In genomic region chr10:72027498-72027897, GRCh38 we compare ENCODE assay signal across 1 cellular context.
TF ChIP-seq lines count a peak whose summit lies in the region.

No MANE protein-coding gene starts in this region.

TF ChIP-seq in HEK293, 187 proteins besides CTCF, POLR2A, EP300 and RAD21 (continued from another document):
- TF ChIP-seq ZNF148 (tag by site-specific recombination; IDR thresholded peaks at IDR 0.05; ENCODE audit: borderline replicate concordance) (no peak), PRDM4 (tag by site-specific recombination; IDR thresholded peaks at IDR 0.05) (peak; percentile 78; the same call in 1 of the 2 replicates), ZNF529 (tag by site-specific recombination; IDR thresholded peaks at IDR 0.05; ENCODE audit: insufficient replicate concordance) (no peak), ZNF623 (tag by site-specific recombination; IDR thresholded peaks at IDR 0.05) (no peak), ZNF280C (tag by site-specific recombination; IDR thresholded peaks at IDR 0.05) (no peak), YY1 (tag by site-specific recombination; IDR thresholded peaks at IDR 0.05) (no peak), PRDM1 (tag by site-specific recombination; IDR thresholded peaks at IDR 0.05) (peak; percentile 68), ZNF707 (tag by site-specific recombination; IDR thresholded peaks at IDR 0.05) (no peak), ZNF341 (tag by site-specific recombination; IDR thresholded peaks at IDR 0.05; ENCODE audit: low read depth) (no peak), ZNF174 (tag by site-specific recombination; IDR thresholded peaks at IDR 0.05) (no peak), GLIS1 (tag by site-specific recombination; IDR thresholded peaks at IDR 0.05) (peak; percentile 69), REST (tag by site-specific recombination; IDR thresholded peaks at IDR 0.05) (no peak), KLF10 (tag by site-specific recombination; IDR thresholded peaks at IDR 0.05) (peak; percentile 76; the same call in 1 of the 2 replicates), ZNF280D (tag by site-specific recombination; IDR thresholded peaks at IDR 0.05) (no peak), ZNF585B (tag by site-specific recombination; IDR thresholded peaks at IDR 0.05) (no peak), ZNF580 (tag by site-specific recombination; IDR thresholded peaks at IDR 0.05) (0 out of 2 replicates have a peak, but pooled peaks have one; percentile 4), ZFHX2 (tag by site-specific recombination; conservative IDR thresholded peaks at IDR 0.05) (no peak), ZNF157 (tag by site-specific recombination; IDR thresholded peaks at IDR 0.05) (no peak), ELK4 (IDR thresholded peaks at IDR 0.05; ENCODE audit: borderline replicate concordance, low read depth, low read length) (no peak), YY2 (tag by site-specific recombination; IDR thresholded peaks at IDR 0.05) (no peak), ZNF768 (tag by site-specific recombination; IDR thresholded peaks at IDR 0.05) (no peak), WT1 (tag by site-specific recombination; IDR thresholded peaks at IDR 0.05) (peak; percentile 96), ZNF202 (tag by site-specific recombination; IDR thresholded peaks at IDR 0.05; ENCODE audit: borderline replicate concordance) (no peak), ZNF571 (tag by site-specific recombination; IDR thresholded peaks at IDR 0.05) (no peak), ZNF335 (tag by site-specific recombination; conservative IDR thresholded peaks at IDR 0.05) (peak; percentile 60; the same call in 1 of the 2 replicates), ZNF10 (tag by site-specific recombination; IDR thresholded peaks at IDR 0.05) (no peak), HIC1 (tag by site-specific recombination; IDR thresholded peaks at IDR 0.05) (peak; percentile 81)
